Comparison of ENCODE assay signal across 1 cellular context in genomic region chr20:57980526-57980925, GRCh38.
TF ChIP-seq lines count a peak whose summit lies in the region.

No MANE protein-coding gene starts in this region.

TF ChIP-seq in HepG2, 621 proteins besides CTCF, POLR2A, EP300 and RAD21 (continued from another document):
- TF ChIP-seq, protein P1, sequence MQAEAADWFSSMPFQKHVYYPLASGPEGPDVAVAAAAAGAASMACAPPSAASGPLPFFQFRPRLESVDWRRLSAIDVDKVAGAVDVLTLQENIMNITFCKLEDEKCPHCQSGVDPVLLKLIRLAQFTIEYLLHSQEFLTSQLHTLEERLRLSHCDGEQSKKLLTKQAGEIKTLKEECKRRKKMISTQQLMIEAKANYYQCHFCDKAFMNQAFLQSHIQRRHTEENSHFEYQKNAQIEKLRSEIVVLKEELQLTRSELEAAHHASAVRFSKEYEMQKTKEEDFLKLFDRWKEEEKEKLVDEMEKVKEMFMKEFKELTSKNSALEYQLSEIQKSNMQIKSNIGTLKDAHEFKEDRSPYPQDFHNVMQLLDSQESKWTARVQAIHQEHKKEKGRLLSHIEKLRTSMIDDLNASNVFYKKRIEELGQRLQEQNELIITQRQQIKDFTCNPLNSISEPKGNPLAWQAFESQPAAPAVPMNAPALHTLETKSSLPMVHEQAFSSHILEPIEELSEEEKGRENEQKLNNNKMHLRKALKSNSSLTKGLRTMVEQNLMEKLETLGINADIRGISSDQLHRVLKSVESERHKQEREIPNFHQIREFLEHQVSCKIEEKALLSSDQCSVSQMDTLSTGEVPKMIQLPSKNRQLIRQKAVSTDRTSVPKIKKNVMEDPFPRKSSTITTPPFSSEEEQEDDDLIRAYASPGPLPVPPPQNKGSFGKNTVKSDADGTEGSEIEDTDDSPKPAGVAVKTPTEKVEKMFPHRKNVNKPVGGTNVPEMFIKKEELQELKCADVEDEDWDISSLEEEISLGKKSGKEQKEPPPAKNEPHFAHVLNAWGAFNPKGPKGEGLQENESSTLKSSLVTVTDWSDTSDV (CRISPR knock-in tag; IDR thresholded peaks at IDR 0.05): no peak
- TF ChIP-seq CENPBD1 (CRISPR knock-in tag; IDR thresholded peaks at IDR 0.05; ENCODE audit: borderline replicate concordance, low read depth) (no peak), ASH2L (IDR thresholded peaks at IDR 0.05; ENCODE audit: insufficient read length, low read depth, low read length) (no peak), MXD4 (CRISPR knock-in tag; IDR thresholded peaks at IDR 0.05) (no peak), NFE2 (CRISPR knock-in tag; IDR thresholded peaks at IDR 0.05) (no peak), ZNF850 (CRISPR knock-in tag; conservative IDR thresholded peaks at IDR 0.05) (no peak), BHLHE40 (IDR thresholded peaks at IDR 0.05; ENCODE audit: low read length) (no peak), GTF3A (CRISPR knock-in tag; conservative IDR thresholded peaks at IDR 0.05) (no peak), STAG1 (CRISPR knock-in tag; IDR thresholded peaks at IDR 0.05) (no peak), ZNF720 (CRISPR knock-in tag; IDR thresholded peaks at IDR 0.05) (no peak), ZNF460 (CRISPR knock-in tag; IDR thresholded peaks at IDR 0.05; ENCODE audit: borderline replicate concordance) (no peak)
- TF ChIP-seq, protein P2, sequence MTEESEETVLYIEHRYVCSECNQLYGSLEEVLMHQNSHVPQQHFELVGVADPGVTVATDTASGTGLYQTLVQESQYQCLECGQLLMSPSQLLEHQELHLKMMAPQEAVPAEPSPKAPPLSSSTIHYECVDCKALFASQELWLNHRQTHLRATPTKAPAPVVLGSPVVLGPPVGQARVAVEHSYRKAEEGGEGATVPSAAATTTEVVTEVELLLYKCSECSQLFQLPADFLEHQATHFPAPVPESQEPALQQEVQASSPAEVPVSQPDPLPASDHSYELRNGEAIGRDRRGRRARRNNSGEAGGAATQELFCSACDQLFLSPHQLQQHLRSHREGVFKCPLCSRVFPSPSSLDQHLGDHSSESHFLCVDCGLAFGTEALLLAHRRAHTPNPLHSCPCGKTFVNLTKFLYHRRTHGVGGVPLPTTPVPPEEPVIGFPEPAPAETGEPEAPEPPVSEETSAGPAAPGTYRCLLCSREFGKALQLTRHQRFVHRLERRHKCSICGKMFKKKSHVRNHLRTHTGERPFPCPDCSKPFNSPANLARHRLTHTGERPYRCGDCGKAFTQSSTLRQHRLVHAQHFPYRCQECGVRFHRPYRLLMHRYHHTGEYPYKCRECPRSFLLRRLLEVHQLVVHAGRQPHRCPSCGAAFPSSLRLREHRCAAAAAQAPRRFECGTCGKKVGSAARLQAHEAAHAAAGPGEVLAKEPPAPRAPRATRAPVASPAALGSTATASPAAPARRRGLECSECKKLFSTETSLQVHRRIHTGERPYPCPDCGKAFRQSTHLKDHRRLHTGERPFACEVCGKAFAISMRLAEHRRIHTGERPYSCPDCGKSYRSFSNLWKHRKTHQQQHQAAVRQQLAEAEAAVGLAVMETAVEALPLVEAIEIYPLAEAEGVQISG (CRISPR knock-in tag; IDR thresholded peaks at IDR 0.05): no peak
- TF ChIP-seq, protein P3, sequence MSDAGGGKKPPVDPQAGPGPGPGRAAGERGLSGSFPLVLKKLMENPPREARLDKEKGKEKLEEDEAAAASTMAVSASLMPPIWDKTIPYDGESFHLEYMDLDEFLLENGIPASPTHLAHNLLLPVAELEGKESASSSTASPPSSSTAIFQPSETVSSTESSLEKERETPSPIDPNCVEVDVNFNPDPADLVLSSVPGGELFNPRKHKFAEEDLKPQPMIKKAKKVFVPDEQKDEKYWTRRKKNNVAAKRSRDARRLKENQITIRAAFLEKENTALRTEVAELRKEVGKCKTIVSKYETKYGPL (CRISPR knock-in tag; IDR thresholded peaks at IDR 0.05): no peak
